ENCODE assay signal across 19 cellular contexts in genomic region chr7:92823042-92823441, GRCh38. TPM values are rescaled to one million over a fixed set of nuclear protein-coding genes. Genes with fewer than 3 reads are reported as not detected.
DNase-seq lines count a peak whose midpoint lies in the region; ATAC-seq and TF ChIP-seq lines count a peak whose summit lies in the region.
"Had no signal": no experiment of that assay in that cellular context is flagged by ENCODE, and none has a peak within 500 bp of the region (broad histone marks: within the 10 kb centered on the region; RNA-seq: fewer than 3 reads in every experiment).

No MANE protein-coding gene starts in this region.

- H3K9me3 ChIP-seq in prostate gland = no peaks in the 10 kb centered on the region
- H3K9me3 ChIP-seq: Peyer's patch had no signal

- peak overlapping the region; percentile 62 for H3K27ac Mint-ChIP-seq in activated CD4-positive, alpha-beta T cell treated with anti-CD3 and anti-CD28 coated beads for 36 hours
- peak overlapping the region; percentile 10 for H3K27ac Mint-ChIP-seq in activated naive CD8-positive, alpha-beta T cell
- no peak overlapping the region for H3K27ac Mint-ChIP-seq in activated naive CD8-positive, alpha-beta T cell treated with anti-CD3 and anti-CD28 coated beads for 36 hours
- H3K27ac Mint-ChIP-seq in activated T-helper 17 cell treated with anti-CD3 and anti-CD28 coated beads, Interleukin-2, amount 50 U/mL, for 72 hours = peak overlapping the region; percentile 71
- H3K27ac Mint-ChIP-seq in stimulated activated naive CD8-positive, alpha-beta T cell treated with anti-CD3 and anti-CD28 coated beads, Interleukin-15, amount 100 ng/mL, for 72 hours = no peak overlapping the region

- peaks cover 4% of the 10 kb centered on the region for H3K4me1 ChIP-seq in prostate gland (replicated peaks)
- H3K4me1 ChIP-seq: BLaER1 had no signal

- CTCF ChIA-PET in activated CD4-positive, alpha-beta T cell treated with anti-CD3 and anti-CD28 coated beads for 36 hours (lab: Charles Lee) = interaction anchor here (0.9 to 2.3 kb wide), 7 partner anchors 8 to 230 kb away, joined by 3 to 8 read pairs (median 4); no protein-coding TSS in a partner anchor

- H3K27me3 ChIP-seq in prostate gland (replicated peaks; ENCODE audit: insufficient read depth) = no peaks in the 10 kb centered on the region
- H3K27me3 ChIP-seq: BLaER1, Peyer's patch had no signal

- DNase-seq in activated CD4-positive, alpha-beta T cell treated with anti-CD3 and anti-CD28 coated beads for 36 hours = no peak
- no peak for DNase-seq in activated CD4-positive, alpha-beta T cell treated with anti-CD3 and anti-CD28 coated beads for 4 hours
- no peak for DNase-seq in activated naive CD8-positive, alpha-beta T cell treated with anti-CD3 and anti-CD28 coated beads for 36 hours
- no peak for DNase-seq in stimulated activated naive CD8-positive, alpha-beta T cell treated with anti-CD3 and anti-CD28 coated beads, Interleukin-15, amount 100 ng/mL, for 72 hours
- no peak for DNase-seq in prostate gland (ENCODE audit: low spot score)
- no peak for DNase-seq in DMS79 treated with DMSO at 0.1 percent for 48 hours (lab: John Stamatoyannopoulos, UW)
- DNase-seq: CD8-positive, alpha-beta memory T cell; EL; H7; KG1; NCI-H1105 treated with DMSO at 0.1 percent for 48 hours; NCI-H187; NCI-H446; NCI-H748 treated with DMSO at 0.1 percent for 48 hours; Peyer's patch had no signal

- TF ChIP-seq CTCF in prostate gland (IDR thresholded peaks at IDR 0.05) = no peak

- no peak overlapping the region for H3K4me3 ChIP-seq in prostate gland
- H3K4me3 ChIP-seq: BLaER1, Peyer's patch had no signal

- H3K36me3 Mint-ChIP-seq in activated CD4-positive, alpha-beta T cell treated with anti-CD3 and anti-CD28 coated beads for 36 hours (ENCODE audit: low read depth) = peaks cover 68% of the 10 kb centered on the region
- H3K36me3 Mint-ChIP-seq in activated naive CD8-positive, alpha-beta T cell = peaks cover 29% of the 10 kb centered on the region
- peaks cover 58% of the 10 kb centered on the region for H3K36me3 Mint-ChIP-seq in activated naive CD8-positive, alpha-beta T cell treated with anti-CD3 and anti-CD28 coated beads for 36 hours
- peaks cover 85% of the 10 kb centered on the region for H3K36me3 Mint-ChIP-seq in activated T-helper 17 cell treated with anti-CD3 and anti-CD28 coated beads, Interleukin-2, amount 50 U/mL, for 72 hours (ENCODE audit: low read depth)

- POLR2A ChIA-PET in activated CD4-positive, alpha-beta T cell treated with anti-CD3 and anti-CD28 coated beads for 36 hours (lab: Charles Lee) = interaction anchor here (0.6 to 1.4 kb wide), 5 partner anchors 10 to 272 kb away, joined by 3 to 6 read pairs (median 3); no protein-coding TSS in a partner anchor

- H3K4me1 Mint-ChIP-seq in activated CD4-positive, alpha-beta T cell treated with anti-CD3 and anti-CD28 coated beads for 36 hours = peaks cover 83% of the 10 kb centered on the region
- H3K4me1 Mint-ChIP-seq in activated naive CD8-positive, alpha-beta T cell (ENCODE audit: low read depth) = peaks cover 79% of the 10 kb centered on the region
- peaks cover 59% of the 10 kb centered on the region for H3K4me1 Mint-ChIP-seq in activated naive CD8-positive, alpha-beta T cell treated with anti-CD3 and anti-CD28 coated beads for 36 hours
- peaks cover 61% of the 10 kb centered on the region for H3K4me1 Mint-ChIP-seq in activated T-helper 17 cell treated with anti-CD3 and anti-CD28 coated beads, Interleukin-2, amount 50 U/mL, for 72 hours
- peaks cover 77% of the 10 kb centered on the region for H3K4me1 Mint-ChIP-seq in stimulated activated naive CD8-positive, alpha-beta T cell treated with anti-CD3 and anti-CD28 coated beads, Interleukin-15, amount 100 ng/mL, for 72 hours

- intact Hi-C loops in activated CD4-positive, alpha-beta T cell treated with anti-CD3 and anti-CD28 coated beads for 36 hours (cut with DNase I, micrococcal nuclease) = loop anchor here (1.0 to 2.0 kb wide), 3 partner anchors 8 to 30 kb away; no protein-coding TSS in a partner anchor
- intact Hi-C loops in prostate gland (cut with DNase I) = no loop called here

- ATAC-seq in activated CD4-positive, alpha-beta T cell treated with anti-CD3 and anti-CD28 coated beads for 36 hours = peak; percentile 50
- peak; percentile 84 for ATAC-seq in activated T-helper 17 cell treated with anti-CD3 and anti-CD28 coated beads, Interleukin-2, amount 50 U/mL, for 72 hours (replicated peaks)
- ATAC-seq in stimulated activated naive CD8-positive, alpha-beta T cell treated with anti-CD3 and anti-CD28 coated beads, Interleukin-15, amount 100 ng/mL, for 72 hours = no peak

- no peaks in the 10 kb centered on the region for H3K27me3 Mint-ChIP-seq in activated CD4-positive, alpha-beta T cell treated with anti-CD3 and anti-CD28 coated beads for 36 hours
- H3K27me3 Mint-ChIP-seq in activated naive CD8-positive, alpha-beta T cell = no peaks in the 10 kb centered on the region
- H3K27me3 Mint-ChIP-seq in activated naive CD8-positive, alpha-beta T cell treated with anti-CD3 and anti-CD28 coated beads for 36 hours = no peaks in the 10 kb centered on the region
- H3K27me3 Mint-ChIP-seq in activated T-helper 17 cell treated with anti-CD3 and anti-CD28 coated beads, Interleukin-2, amount 50 U/mL, for 72 hours = no peaks in the 10 kb centered on the region
- H3K27me3 Mint-ChIP-seq in stimulated activated naive CD8-positive, alpha-beta T cell treated with anti-CD3 and anti-CD28 coated beads, Interleukin-15, amount 100 ng/mL, for 72 hours = no peaks in the 10 kb centered on the region
- H3K27me3 Mint-ChIP-seq: CD8-positive, alpha-beta memory T cell had no signal

- 98% methylated on average over 1 of the region's 1 CpG for WGBS in prostate gland

- peaks cover 9% of the 10 kb centered on the region for H3K9me3 Mint-ChIP-seq in activated CD4-positive, alpha-beta T cell treated with anti-CD3 and anti-CD28 coated beads for 36 hours (ENCODE audit: low read depth)
- peaks cover 5% of the 10 kb centered on the region for H3K9me3 Mint-ChIP-seq in activated naive CD8-positive, alpha-beta T cell (ENCODE audit: low read depth)
- H3K9me3 Mint-ChIP-seq in activated naive CD8-positive, alpha-beta T cell treated with anti-CD3 and anti-CD28 coated beads for 36 hours = peaks cover 13% of the 10 kb centered on the region
- H3K9me3 Mint-ChIP-seq in activated T-helper 17 cell treated with anti-CD3 and anti-CD28 coated beads, Interleukin-2, amount 50 U/mL, for 72 hours = no peaks in the 10 kb centered on the region
- H3K9me3 Mint-ChIP-seq in stimulated activated naive CD8-positive, alpha-beta T cell treated with anti-CD3 and anti-CD28 coated beads, Interleukin-15, amount 100 ng/mL, for 72 hours = peaks cover 9 to 15% of the 10 kb centered on the region in 2 donors

- H3K4me3 Mint-ChIP-seq in activated CD4-positive, alpha-beta T cell treated with anti-CD3 and anti-CD28 coated beads for 36 hours = no peak overlapping the region
- no peak overlapping the region for H3K4me3 Mint-ChIP-seq in activated naive CD8-positive, alpha-beta T cell
- H3K4me3 Mint-ChIP-seq in activated naive CD8-positive, alpha-beta T cell treated with anti-CD3 and anti-CD28 coated beads for 36 hours = no peak overlapping the region
- peak overlapping the region; percentile 66 for H3K4me3 Mint-ChIP-seq in activated T-helper 17 cell treated with anti-CD3 and anti-CD28 coated beads, Interleukin-2, amount 50 U/mL, for 72 hours
- H3K4me3 Mint-ChIP-seq in stimulated activated naive CD8-positive, alpha-beta T cell treated with anti-CD3 and anti-CD28 coated beads, Interleukin-15, amount 100 ng/mL, for 72 hours = peak overlapping the region; percentile 10 to 28

- no peaks in the 10 kb centered on the region for H3K36me3 ChIP-seq in prostate gland
- H3K36me3 ChIP-seq: Peyer's patch had no signal

- H3K27ac ChIP-seq in prostate gland = no peak overlapping the region
- H3K27ac ChIP-seq: 22Rv1, BLaER1, Peyer's patch had no signal

- TF ChIP-seq POLR2A in prostate gland (IDR thresholded peaks at IDR 0.05) = no peak

RNA-seq across cellular contexts. Expression of gene CDK6, which starts 13.3 kb away (rescaled TPM):
- total RNA-seq in activated CD4-positive, alpha-beta T cell treated with anti-CD3 and anti-CD28 coated beads for 36 hours = 100 to 1,000 TPM; 118 to 135 TPM
- 100 to 1,000 TPM; 103 to 106 TPM for total RNA-seq in activated naive CD8-positive, alpha-beta T cell treated with anti-CD3 and anti-CD28 coated beads for 36 hours
- total RNA-seq in activated T-helper 17 cell treated with anti-CD3 and anti-CD28 coated beads, Interleukin-2, amount 50 U/mL, for 72 hours = 100 to 1,000 TPM; 151 to 222 TPM
- total RNA-seq in prostate gland = 10 to 100 TPM; 13.6 to 39.9 TPM

Comparison
In these comparisons a context has a peak if more than half of its experiments do, and no peak if none do; other contexts are left out.
1. H3K27ac Mint-ChIP-seq: peak in activated CD4-positive, alpha-beta T cell treated with anti-CD3 and anti-CD28 coated beads for 36 hours (single experiment), activated naive CD8-positive, alpha-beta T cell (single experiment) and activated T-helper 17 cell treated with anti-CD3 and anti-CD28 coated beads, Interleukin-2, amount 50 U/mL, for 72 hours (single experiment); none in activated naive CD8-positive, alpha-beta T cell treated with anti-CD3 and anti-CD28 coated beads for 36 hours (single experiment) and stimulated activated naive CD8-positive, alpha-beta T cell treated with anti-CD3 and anti-CD28 coated beads, Interleukin-15, amount 100 ng/mL, for 72 hours (0 of 2).
2. H3K4me3 Mint-ChIP-seq: peak in activated T-helper 17 cell treated with anti-CD3 and anti-CD28 coated beads, Interleukin-2, amount 50 U/mL, for 72 hours (single experiment) and stimulated activated naive CD8-positive, alpha-beta T cell treated with anti-CD3 and anti-CD28 coated beads, Interleukin-15, amount 100 ng/mL, for 72 hours (2 of 2); none in activated CD4-positive, alpha-beta T cell treated with anti-CD3 and anti-CD28 coated beads for 36 hours (single experiment), activated naive CD8-positive, alpha-beta T cell (single experiment) and activated naive CD8-positive, alpha-beta T cell treated with anti-CD3 and anti-CD28 coated beads for 36 hours (single experiment).